ENCODE assay signal across 2 cellular contexts in genomic region chr10:6306917-6307316, GRCh38.
A peak's percentile ranks its signal among the peaks of the same experiment; 100 is the strongest.
TF ChIP-seq lines count a peak whose summit lies in the region.

No MANE protein-coding gene starts in this region.

TF ChIP-seq in HCT116, 20 proteins besides CTCF, POLR2A, EP300 and RAD21:
- TF ChIP-seq CBX3 (IDR thresholded peaks at IDR 0.05; ENCODE audit: low read depth), result peak; percentile 22; the same call in 1 of the 2 replicates
- no peak for TF ChIP-seq EGR1 (IDR thresholded peaks at IDR 0.05; ENCODE audit: low read depth)

TF ChIP-seq in H1, 55 proteins besides CTCF, POLR2A, EP300 and RAD21:
- TF ChIP-seq KDM1A (IDR thresholded peaks at IDR 0.05; ENCODE audit: borderline replicate concordance, low read length) (peak; percentile 76; the same call in 1 of the 2 replicates), SIN3A (conservative IDR thresholded peaks at IDR 0.05 in 1 of 2, IDR thresholded peaks at IDR 0.05 in 1 of 2; ENCODE audit: low read depth in 1 of 2, low read length in 2 of 2) (no peak)
